ENCODE assay signal across 8 cellular contexts in genomic region chr3:196620228-196620627, GRCh38. TPM values are rescaled to one million over a fixed set of nuclear protein-coding genes. Genes with fewer than 3 reads are reported as not detected.
DNase-seq lines count a peak whose midpoint lies in the region; ATAC-seq, FAIRE-seq and TF ChIP-seq lines count a peak whose summit lies in the region.

No MANE protein-coding gene starts in this region.

- no peaks in the 10 kb centered on the region for H3K36me3 Mint-ChIP-seq in mesothelial cell of epicardium

- H3K4me1 ChIP-seq in mucosa of rectum (ENCODE audit: control insufficient read depth in 2 of 2, insufficient read depth in 2 of 2, low read length in 2 of 2), result peaks cover 0 to 4% of the 10 kb centered on the region in 2 donors

- no peak overlapping the region for H3K4me3 ChIP-seq in mucosa of rectum (ENCODE audit: low read length in 2 of 2)

- no peaks in the 10 kb centered on the region for H3K4me1 Mint-ChIP-seq in mesothelial cell of epicardium

- ATAC-seq in HG03103 (IDR thresholded peaks at IDR 0.05; ENCODE audit: low read depth, unreplicated experiment), result peak; percentile 51

- DNase-seq in GM10266 (ENCODE audit: extremely low spot score) (peak; percentile 65), astrocyte of the hippocampus (ENCODE audit: low read depth, low spot score) (peak; percentile 19), RCC 7860 (ENCODE audit: low spot score) (no peak), mesothelial cell of epicardium (ENCODE audit: low spot score in 2 of 2, unreplicated experiment in 2 of 2) (no peak), NCI-H69 (lab: John Stamatoyannopoulos, UW) (no peak)
- DNase-seq in activated CD8-positive, alpha-beta memory T cell treated with anti-CD3 and anti-CD28 coated beads, Interleukin-2, amount 50 U/mL, for 4 hours, result no peak

- no peak for TF ChIP-seq CTCF in GM10266 (IDR thresholded peaks at IDR 0.05; ENCODE audit: control insufficient read depth, insufficient read depth, low read depth, missing control alignments)
- no peak for TF ChIP-seq CTCF in mesothelial cell of epicardium (IDR thresholded peaks at IDR 0.05; ENCODE audit: unreplicated experiment)

- H3K4me3 Mint-ChIP-seq in mesothelial cell of epicardium, result no peak overlapping the region

- no peaks in the 10 kb centered on the region for H3K36me3 ChIP-seq in mucosa of rectum (ENCODE audit: control insufficient read depth in 2 of 2, insufficient read depth in 2 of 2, low read length in 2 of 2)

- no peak overlapping the region for H3K9ac ChIP-seq in mucosa of rectum (ENCODE audit: low read depth in 1 of 2, low read length in 2 of 2)

- peaks cover 3% of the 10 kb centered on the region for H3K27me3 Mint-ChIP-seq in mesothelial cell of epicardium (ENCODE audit: low read depth)

- no peaks in the 10 kb centered on the region for H3K9me3 ChIP-seq in mucosa of rectum (ENCODE audit: control insufficient read depth in 2 of 2, low read length in 2 of 2)

- no peak overlapping the region for H3K27ac Mint-ChIP-seq in mesothelial cell of epicardium

- H3K9me3 Mint-ChIP-seq in mesothelial cell of epicardium, result no peaks in the 10 kb centered on the region

- no peak for FAIRE-seq in RCC 7860 (lab: Jason Lieb, UNC)

- H3K27me3 ChIP-seq in mucosa of rectum (ENCODE audit: control insufficient read depth in 2 of 2, insufficient read depth in 2 of 2, low read length in 2 of 2), result no peaks in the 10 kb centered on the region

- peak overlapping the region; percentile 19 to 32 for H3K27ac ChIP-seq in mucosa of rectum (ENCODE audit: low read depth in 2 of 2, low read length in 2 of 2)

RNA-seq across cellular contexts. Expression of gene NRROS, which starts 19.3 kb away (rescaled TPM):
- 0.72 to 1.3 TPM (median 0.93 TPM) in 3 replicates for total RNA-seq in mesothelial cell of epicardium

RNA-seq across cellular contexts. Expression of gene FBXO45, which starts 51.8 kb away (rescaled TPM):
- total RNA-seq in mesothelial cell of epicardium, result 9.1 to 9.4 TPM (median 9.4 TPM) in 3 replicates

RNA-seq across cellular contexts. Expression of gene WDR53, which starts 51.9 kb away (rescaled TPM):
- total RNA-seq in mesothelial cell of epicardium, result 12.3 to 15.7 TPM (median 13.4 TPM) in 3 replicates

Comparison
In these comparisons a context has a peak if more than half of its experiments do, and no peak if none do; other contexts are left out.
1. DNase-seq: peak in GM10266 (single experiment) and astrocyte of the hippocampus (single experiment); none in RCC 7860 (single experiment), mesothelial cell of epicardium (0 of 2), activated CD8-positive, alpha-beta memory T cell treated with anti-CD3 and anti-CD28 coated beads, Interleukin-2, amount 50 U/mL, for 4 hours (single experiment) and NCI-H69 (single experiment).